8 cellular contexts compared by ENCODE assay signal in the genomic region with DNA sequence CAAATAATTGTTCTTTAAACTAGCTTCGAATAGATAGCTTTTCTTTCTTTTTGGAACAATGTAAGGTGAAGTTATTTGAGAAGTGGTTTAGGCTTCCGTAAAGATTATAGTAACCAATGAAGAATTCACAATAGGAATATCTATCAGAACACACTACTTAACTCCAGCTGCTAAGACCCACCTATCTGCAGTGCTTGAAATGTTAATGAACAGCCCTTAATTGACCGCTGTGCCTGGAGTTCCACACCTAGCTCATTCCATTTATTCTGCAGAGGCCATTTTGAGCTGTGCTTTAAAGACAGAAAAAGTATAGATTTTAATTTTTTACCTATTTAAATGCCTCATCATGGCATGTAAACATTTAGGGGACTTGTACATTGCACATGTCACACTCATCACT.
"Had no signal": no experiment of that assay in that cellular context is flagged by ENCODE, and none has a peak within 500 bp of the region (broad histone marks: within the 10 kb centered on the region; RNA-seq: fewer than 3 reads in every experiment).

No MANE protein-coding gene starts in this region.

- H3K4me3 Mint-ChIP-seq: H9, IgD-negative memory B cell had no signal

- H3K27ac ChIP-seq: GM23248, HL-60, KMS-11 had no signal

- H3K4me3 ChIP-seq: GM23248 had no signal

- ATAC-seq: HepG2 had no signal

- DNase-seq: GM23248, H9, HCEC 1CT, KBM-7 had no signal

- H3K4me1 Mint-ChIP-seq: IgD-negative memory B cell had no signal

- H3K9me3 Mint-ChIP-seq: H9, IgD-negative memory B cell had no signal

- H2AFZ ChIP-seq: GM23248 had no signal

- H3K4me2 ChIP-seq: KMS-11 had no signal

- H3K27ac Mint-ChIP-seq: H9, IgD-negative memory B cell had no signal
